22 cellular contexts compared by ENCODE assay signal in genomic region chr13:73693215-73693614, GRCh38.
A peak's percentile ranks its signal among the peaks of the same experiment; 100 is the strongest.
DNase-seq lines count a peak whose midpoint lies in the region; ATAC-seq, FAIRE-seq and TF ChIP-seq lines count a peak whose summit lies in the region.
"Had no signal": no experiment of that assay in that cellular context is flagged by ENCODE, and none has a peak within 500 bp of the region (broad histone marks: within the 10 kb centered on the region; RNA-seq: fewer than 3 reads in every experiment).

No MANE protein-coding gene starts in this region.

- H3K79me2 ChIP-seq in astrocyte (ENCODE audit: insufficient read depth, low read length) = no peaks in the 10 kb centered on the region

- H4K20me1 ChIP-seq in astrocyte (ENCODE audit: insufficient read depth, low read length) = no peaks in the 10 kb centered on the region
- H4K20me1 ChIP-seq: BLaER1 had no signal

- H3K27me3 Mint-ChIP-seq in astrocyte (ENCODE audit: low read depth, unreplicated experiment) = no peaks in the 10 kb centered on the region
- H3K27me3 Mint-ChIP-seq: B cell; CD4-positive, CD25-positive, alpha-beta regulatory T cell had no signal

- H3K9ac ChIP-seq in astrocyte (ENCODE audit: low read length) = no peak overlapping the region
- H3K9ac ChIP-seq: BLaER1 had no signal

- H3K4me3 ChIP-seq in astrocyte (ENCODE audit: insufficient read depth, low read depth, low read length) = no peak overlapping the region
- no peak overlapping the region for H3K4me3 ChIP-seq in dorsolateral prefrontal cortex
- H3K4me3 ChIP-seq: BLaER1, HAP-1 had no signal

- H3K9me3 Mint-ChIP-seq in astrocyte (ENCODE audit: unreplicated experiment) = no peaks in the 10 kb centered on the region
- H3K9me3 Mint-ChIP-seq: CD4-positive, CD25-positive, alpha-beta regulatory T cell; CD8-positive, alpha-beta T cell; HFFc6 had no signal

- H3K4me1 ChIP-seq in astrocyte (ENCODE audit: insufficient read depth, low read length) = no peaks in the 10 kb centered on the region
- H3K4me1 ChIP-seq: BLaER1, Caco-2, HAP-1 had no signal

- no peak overlapping the region for H3K4me2 ChIP-seq in astrocyte (ENCODE audit: low read length)
- H3K4me2 ChIP-seq: BLaER1 had no signal

- no peak overlapping the region for H3K27ac Mint-ChIP-seq in astrocyte (ENCODE audit: unreplicated experiment)
- H3K27ac Mint-ChIP-seq: B cell; CD8-positive, alpha-beta T cell; HFFc6 had no signal

- no peak overlapping the region for H3K4me3 Mint-ChIP-seq in astrocyte (ENCODE audit: unreplicated experiment)
- H3K4me3 Mint-ChIP-seq: B cell; CD4-positive, CD25-positive, alpha-beta regulatory T cell; CD8-positive, alpha-beta T cell; HFFc6 had no signal

- FAIRE-seq in astrocyte (lab: Jason Lieb, UNC) = no peak
- FAIRE-seq in endometrium (lab: Jason Lieb, UNC) = peak; percentile 12
- FAIRE-seq: G401.6, GM12892, GM19239, H54 had no signal

- H3K9me3 ChIP-seq in astrocyte (ENCODE audit: insufficient read depth, low read depth, low read length) = no peaks in the 10 kb centered on the region
- H3K9me3 ChIP-seq: BLaER1, Caco-2, HAP-1 had no signal

- TF ChIP-seq CTCF in astrocyte (IDR thresholded peaks at IDR 0.05; ENCODE audit: insufficient read depth, low read depth, low read length) (no peak), dorsolateral prefrontal cortex (IDR thresholded peaks at IDR 0.05 in 54 of 56, conservative IDR thresholded peaks at IDR 0.05 in 2 of 56; ENCODE audit: low read depth in 1 of 56, partially characterized antibody in 56 of 56) (no peak)

- H2AFZ ChIP-seq in astrocyte (ENCODE audit: low read depth, low read length) = no peak overlapping the region

- intact Hi-C loops in sciatic nerve (cut with DNase I) = no loop called here
- intact Hi-C loops in dorsolateral prefrontal cortex (cut with DNase I) = no loop called here

- peaks cover 16% of the 10 kb centered on the region for H3K36me3 Mint-ChIP-seq in astrocyte (ENCODE audit: low read depth, unreplicated experiment)

- H3K27ac ChIP-seq in astrocyte (ENCODE audit: low read depth, low read length) (no peak overlapping the region), dorsolateral prefrontal cortex (no peak overlapping the region)
- H3K27ac ChIP-seq: BLaER1, C4-2B had no signal

- peaks cover 9% of the 10 kb centered on the region for H3K36me3 ChIP-seq in astrocyte (ENCODE audit: insufficient read depth, low read length)
- H3K36me3 ChIP-seq: HAP-1 had no signal

- H3K27me3 ChIP-seq in astrocyte (ENCODE audit: insufficient read depth, low read length) (no peaks in the 10 kb centered on the region), dorsolateral prefrontal cortex (no peaks in the 10 kb centered on the region)
- H3K27me3 ChIP-seq: BLaER1 had no signal

- H3K4me1 Mint-ChIP-seq in astrocyte (ENCODE audit: low read depth, unreplicated experiment) = peaks cover 2% of the 10 kb centered on the region
- H3K4me1 Mint-ChIP-seq: B cell had no signal

- peak; percentile 75 for DNase-seq in astrocyte (ENCODE audit: low read depth)
- no peak for DNase-seq in sciatic nerve (ENCODE audit: low spot score)
- DNase-seq in cortex of kidney (lab: John Stamatoyannopoulos, UW) = no peak
- no peak for DNase-seq in dorsolateral prefrontal cortex
- DNase-seq in RKO (ENCODE audit: low spot score) = no peak
- DNase-seq: Caco-2; CD4-positive, CD25-positive, alpha-beta regulatory T cell; CD8-positive, alpha-beta T cell; DMS153; DND-41; GOT3; HFFc6 had no signal

- ATAC-seq in sciatic nerve = peak; percentile 50
- ATAC-seq in HG03378 (IDR thresholded peaks at IDR 0.05; ENCODE audit: unreplicated experiment) = no peak
- ATAC-seq: CD8-positive, alpha-beta T cell had no signal
